Comparison of ENCODE assay signal across 31 cellular contexts in genomic region chr6:40854592-40854991, GRCh38.
"Had no signal": no experiment of that assay in that cellular context is flagged by ENCODE, and none has a peak within 500 bp of the region (broad histone marks: within the 10 kb centered on the region; RNA-seq: fewer than 3 reads in every experiment).

No MANE protein-coding gene starts in this region.

- ATAC-seq: activated CD4-positive, alpha-beta T cell treated with anti-CD3 and anti-CD28 coated beads for 36 hours; activated CD4-positive, CD25-positive, alpha-beta regulatory T cell treated with anti-CD3 and anti-CD28 coated beads, Interleukin-2, amount 50 U/mL, for 24 hours; activated CD8-positive, alpha-beta memory T cell treated with anti-CD3 and anti-CD28 coated beads, Interleukin-2, amount 10 ng/mL, durations not matched to agents 7 days and 5 days; activated CD8-positive, alpha-beta T cell treated with anti-CD3 and anti-CD28 coated beads, Interleukin-2, amount 10 ng/mL, durations not matched to agents 7 days and 5 days; activated naive CD4-positive, alpha-beta T cell treated with anti-CD3 and anti-CD28 coated beads, Interleukin-2, amount 50 U/mL, for 72 hours; body of pancreas; T-helper 17 cell; WTC11 had no signal

- H3K4me1 ChIP-seq: adrenal gland, breast epithelium had no signal

- DNase-seq: activated CD4-positive, alpha-beta memory T cell treated with anti-CD3 and anti-CD28 coated beads, Interleukin-2, amount 10 ng/mL, durations not matched to agents 7 days and 5 days; activated CD4-positive, alpha-beta T cell treated with anti-CD3 and anti-CD28 coated beads for 1 hour; activated CD4-positive, alpha-beta T cell treated with anti-CD3 and anti-CD28 coated beads for 36 hours; activated CD4-positive, alpha-beta T cell treated with anti-CD3 and anti-CD28 coated beads for 48 hours; activated CD4-positive, alpha-beta T cell treated with anti-CD3 and anti-CD28 coated beads, Interleukin-2, amount 10 ng/mL, durations not matched to agents 7 days and 5 days; activated CD4-positive, alpha-beta T cell treated with anti-CD3 and anti-CD28 coated beads, Interleukin-2, amount 50 U/mL, for 48 hours; activated CD4-positive, CD25-positive, alpha-beta regulatory T cell; activated CD8-positive, alpha-beta memory T cell treated with anti-CD3 and anti-CD28 coated beads for 24 hours; activated CD8-positive, alpha-beta memory T cell treated with anti-CD3 and anti-CD28 coated beads, Interleukin-2, amount 10 ng/mL, durations not matched to agents 7 days and 5 days; activated CD8-positive, alpha-beta memory T cell treated with anti-CD3 and anti-CD28 coated beads, Interleukin-2, amount 50 U/mL, for 48 hours; activated CD8-positive, alpha-beta T cell treated with anti-CD3 and anti-CD28 coated beads, Interleukin-2, amount 10 ng/mL, durations not matched to agents 7 days and 5 days; activated effector memory CD4-positive, alpha-beta T cell treated with Interleukin-2 at 50 U/mL for 16 hours; activated gamma-delta T cell treated with Interleukin-2 at 50 U/mL for 16 hours; activated naive CD4-positive, alpha-beta T cell; activated naive CD4-positive, alpha-beta T cell treated with anti-CD3 and anti-CD28 coated beads for 36 hours; activated naive CD4-positive, alpha-beta T cell treated with anti-CD3 and anti-CD28 coated beads, Interleukin-2, amount 50 U/mL, for 16 hours; activated naive CD8-positive, alpha-beta T cell treated with anti-CD3 and anti-CD28 coated beads for 36 hours; activated T-cell treated with anti-CD3 and anti-CD28 coated beads, Interleukin-2, amount 50 U/mL, for 24 hours; activated T-cell treated with anti-CD3 and anti-CD28 coated beads, Interleukin-2, amount 50 U/mL, for 48 hours; adrenal gland; amniotic stem cell; aorta; body of pancreas; brain microvascular endothelial cell; central memory CD4-positive, alpha-beta T cell; T-helper 17 cell had no signal

- H3K36me3 ChIP-seq: adrenal gland, brain microvascular endothelial cell had no signal

- H3K9me3 ChIP-seq: adrenal gland, body of pancreas, breast epithelium had no signal

- H3K27me3 ChIP-seq: adrenal gland, body of pancreas, brain microvascular endothelial cell, breast epithelium had no signal

- H3K4me3 ChIP-seq: adrenal gland, body of pancreas, breast epithelium had no signal

- H3K27ac ChIP-seq: adrenal gland, body of pancreas, brain microvascular endothelial cell, breast epithelium, VCaP had no signal
